18 cellular contexts compared by ENCODE assay signal in the genomic region with DNA sequence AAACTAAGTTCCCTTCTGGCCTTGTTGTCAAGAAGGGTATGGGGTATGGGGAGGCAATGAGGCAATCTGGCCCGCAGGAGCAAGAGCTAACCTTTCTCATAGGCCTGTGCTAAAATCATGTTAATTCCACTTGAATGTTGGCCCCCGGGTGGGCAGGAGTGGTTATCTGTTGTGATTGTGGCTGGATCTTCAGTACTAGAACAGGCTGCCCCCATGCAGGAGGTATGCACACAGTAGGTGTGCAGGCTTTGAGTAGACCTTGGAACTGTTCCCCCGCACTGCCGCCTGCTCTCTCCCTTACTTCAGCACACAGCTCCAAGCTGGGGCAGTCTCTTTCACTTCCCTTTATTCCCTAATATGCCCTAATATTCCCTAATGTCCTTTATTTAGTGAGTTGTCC. TPM values are rescaled to one million over a fixed set of nuclear protein-coding genes. Genes with fewer than 3 reads are reported as not detected.
DNase-seq lines count a peak whose midpoint lies in the region; ATAC-seq, FAIRE-seq and TF ChIP-seq lines count a peak whose summit lies in the region.
"Had no signal": no experiment of that assay in that cellular context is flagged by ENCODE, and none has a peak within 500 bp of the region (broad histone marks: within the 10 kb centered on the region; RNA-seq: fewer than 3 reads in every experiment).

No MANE protein-coding gene starts in this region.

- ATAC-seq in GM18868 (IDR thresholded peaks at IDR 0.05; ENCODE audit: unreplicated experiment) (no peak), GM18870 (IDR thresholded peaks at IDR 0.05; ENCODE audit: unreplicated experiment) (no peak), HG03432 (IDR thresholded peaks at IDR 0.05; ENCODE audit: unreplicated experiment) (no peak)
- ATAC-seq: activated CD8-positive, alpha-beta memory T cell treated with anti-CD3 and anti-CD28 coated beads, Interleukin-2, amount 10 ng/mL, durations not matched to agents 7 days and 5 days; gastroesophageal sphincter had no signal

- no peak for DNase-seq in Calu3
- no peak for DNase-seq in astrocyte (ENCODE audit: low read depth)
- no peak for DNase-seq in prostate gland (ENCODE audit: low spot score)
- no peak for DNase-seq in NCI-H1092 treated with DMSO at 0.1 percent for 48 hours (lab: John Stamatoyannopoulos, UW)
- DNase-seq: activated CD8-positive, alpha-beta memory T cell treated with anti-CD3 and anti-CD28 coated beads, Interleukin-2, amount 10 ng/mL, durations not matched to agents 7 days and 5 days; activated naive CD4-positive, alpha-beta T cell treated with anti-CD3 and anti-CD28 coated beads, Interleukin-2, amount 10 ng/mL, durations not matched to agents 7 days and 5 days; NCI-H1417 treated with DMSO at 0.1 percent for 48 hours; NCI-H446 treated with DMSO at 0.1 percent for 48 hours had no signal

- CTCF ChIA-PET in Calu3 (lab: Charles Lee) = interaction anchor here (1.1 to 2.1 kb wide), 3 partner anchors 12 to 200 kb away, joined by 3 to 6 read pairs (median 6); no protein-coding TSS in a partner anchor

- peak overlapping the region; percentile 73 for H3K4me2 ChIP-seq in astrocyte (ENCODE audit: low read length)

- H3K4me3 ChIP-seq in astrocyte (ENCODE audit: insufficient read depth, low read depth, low read length) (no peak overlapping the region), prostate gland (no peak overlapping the region)
- H3K4me3 ChIP-seq: gastroesophageal sphincter had no signal

- 78% methylated on average over 4 of the region's 4 CpGs for WGBS in prostate gland

- intact Hi-C loops in Calu3 (cut with micrococcal nuclease; ENCODE audit: unreplicated experiment) (loop anchor here (2.0 kb wide), 1 partner anchor 46 kb away; no protein-coding TSS in a partner anchor), prostate gland (cut with DNase I) (no loop called here)

- H3K27ac ChIP-seq in astrocyte (ENCODE audit: low read depth, low read length) (no peak overlapping the region), layer of hippocampus (ENCODE audit: low read depth, low read length) (peak overlapping the region; percentile 60), prostate gland (peak overlapping the region; percentile 69 to 71)
- H3K27ac ChIP-seq: gastroesophageal sphincter, VCaP had no signal

- no peak overlapping the region for H2AFZ ChIP-seq in astrocyte (ENCODE audit: low read depth, low read length)

- peaks cover 54% of the 10 kb centered on the region for H3K4me1 Mint-ChIP-seq in Calu3 (ENCODE audit: low read depth, unreplicated experiment)
- peaks cover 34% of the 10 kb centered on the region for H3K4me1 Mint-ChIP-seq in astrocyte (ENCODE audit: low read depth, unreplicated experiment)
- H3K4me1 Mint-ChIP-seq: activated CD8-positive, alpha-beta memory T cell treated with anti-CD3 and anti-CD28 coated beads, Interleukin-2, amount 10 ng/mL, durations not matched to agents 7 days and 5 days; activated naive CD4-positive, alpha-beta T cell treated with anti-CD3 and anti-CD28 coated beads, Interleukin-2, amount 10 ng/mL, durations not matched to agents 7 days and 5 days had no signal

- H3K4me3 Mint-ChIP-seq in Calu3 (ENCODE audit: low read depth, unreplicated experiment) (peak overlapping the region; percentile 29), astrocyte (ENCODE audit: unreplicated experiment) (peak overlapping the region; percentile 43)
- H3K4me3 Mint-ChIP-seq: activated CD8-positive, alpha-beta memory T cell treated with anti-CD3 and anti-CD28 coated beads, Interleukin-2, amount 10 ng/mL, durations not matched to agents 7 days and 5 days; activated naive CD4-positive, alpha-beta T cell treated with anti-CD3 and anti-CD28 coated beads, Interleukin-2, amount 10 ng/mL, durations not matched to agents 7 days and 5 days; stimulated activated naive CD8-positive, alpha-beta T cell treated with anti-CD3 and anti-CD28 coated beads, Interleukin-15, Interleukin-2, amounts not matched to agents 100 ng/mL and 50 ng/mL, for 24 hours had no signal

- H3K9me3 Mint-ChIP-seq in Calu3 (ENCODE audit: low read depth, unreplicated experiment) (no peaks in the 10 kb centered on the region), astrocyte (ENCODE audit: unreplicated experiment) (no peaks in the 10 kb centered on the region)
- H3K9me3 Mint-ChIP-seq: activated naive CD4-positive, alpha-beta T cell treated with anti-CD3 and anti-CD28 coated beads, Interleukin-2, amount 10 ng/mL, durations not matched to agents 7 days and 5 days; stimulated activated naive CD8-positive, alpha-beta T cell treated with anti-CD3 and anti-CD28 coated beads, Interleukin-15, Interleukin-2, amounts not matched to agents 100 ng/mL and 50 ng/mL, for 24 hours had no signal

- H3K27me3 Mint-ChIP-seq in Calu3 (ENCODE audit: unreplicated experiment) = no peaks in the 10 kb centered on the region
- H3K27me3 Mint-ChIP-seq in astrocyte (ENCODE audit: low read depth, unreplicated experiment) = no peaks in the 10 kb centered on the region

- no peaks in the 10 kb centered on the region for H3K79me2 ChIP-seq in astrocyte (ENCODE audit: insufficient read depth, low read length)

- no TSS peak for BruUV-seq in Calu3 (replicated peaks; lab: Mats Ljungman, UMichigan)

- H3K27me3 ChIP-seq in astrocyte (ENCODE audit: insufficient read depth, low read length) = no peaks in the 10 kb centered on the region
- H3K27me3 ChIP-seq in layer of hippocampus (ENCODE audit: control insufficient read depth, insufficient read depth, low read length) = no peaks in the 10 kb centered on the region
- H3K27me3 ChIP-seq in prostate gland (replicated peaks; ENCODE audit: insufficient read depth) = no peaks in the 10 kb centered on the region
- H3K27me3 ChIP-seq: gastroesophageal sphincter had no signal

- TF ChIP-seq POLR2A in prostate gland (IDR thresholded peaks at IDR 0.05) = no peak

- H3K36me3 ChIP-seq in astrocyte (ENCODE audit: insufficient read depth, low read length) (no peaks in the 10 kb centered on the region), prostate gland (no peaks in the 10 kb centered on the region)
- H3K36me3 ChIP-seq: gastroesophageal sphincter had no signal

- H3K36me3 Mint-ChIP-seq in Calu3 (ENCODE audit: insufficient read depth, unreplicated experiment) (peaks cover 56% of the 10 kb centered on the region), astrocyte (ENCODE audit: low read depth, unreplicated experiment) (no peaks in the 10 kb centered on the region)
- H3K36me3 Mint-ChIP-seq: activated CD8-positive, alpha-beta memory T cell treated with anti-CD3 and anti-CD28 coated beads, Interleukin-2, amount 10 ng/mL, durations not matched to agents 7 days and 5 days; activated naive CD4-positive, alpha-beta T cell treated with anti-CD3 and anti-CD28 coated beads, Interleukin-2, amount 10 ng/mL, durations not matched to agents 7 days and 5 days had no signal

- H3K9me3 ChIP-seq in astrocyte (ENCODE audit: insufficient read depth, low read depth, low read length) = no peaks in the 10 kb centered on the region
- H3K9me3 ChIP-seq in prostate gland = no peaks in the 10 kb centered on the region
- H3K9me3 ChIP-seq: gastroesophageal sphincter had no signal

- no peak for FAIRE-seq in astrocyte (lab: Jason Lieb, UNC)
- FAIRE-seq: D721Med, endometrium had no signal

- TF ChIP-seq CTCF in Calu3 (IDR thresholded peaks at IDR 0.05; ENCODE audit: unreplicated experiment) = no peak
- TF ChIP-seq CTCF in astrocyte (IDR thresholded peaks at IDR 0.05; ENCODE audit: insufficient read depth, low read depth, low read length) = no peak
- no peak for TF ChIP-seq CTCF in prostate gland (IDR thresholded peaks at IDR 0.05)

- peak overlapping the region; percentile 13 for H3K9ac ChIP-seq in astrocyte (ENCODE audit: low read length)

- H3K4me1 ChIP-seq in astrocyte (ENCODE audit: insufficient read depth, low read length) (peaks cover 35% of the 10 kb centered on the region), prostate gland (replicated peaks) (peaks cover 3% of the 10 kb centered on the region)
- H3K4me1 ChIP-seq: gastroesophageal sphincter had no signal

- H3K27ac Mint-ChIP-seq in Calu3 (ENCODE audit: unreplicated experiment) (peak overlapping the region; percentile 45), astrocyte (ENCODE audit: unreplicated experiment) (peak overlapping the region; percentile 10)
- H3K27ac Mint-ChIP-seq: activated CD8-positive, alpha-beta memory T cell treated with anti-CD3 and anti-CD28 coated beads, Interleukin-2, amount 10 ng/mL, durations not matched to agents 7 days and 5 days; activated naive CD4-positive, alpha-beta T cell treated with anti-CD3 and anti-CD28 coated beads, Interleukin-2, amount 10 ng/mL, durations not matched to agents 7 days and 5 days; stimulated activated naive CD8-positive, alpha-beta T cell treated with anti-CD3 and anti-CD28 coated beads, Interleukin-15, Interleukin-2, amounts not matched to agents 100 ng/mL and 50 ng/mL, for 24 hours had no signal

- no peaks in the 10 kb centered on the region for H4K20me1 ChIP-seq in astrocyte (ENCODE audit: insufficient read depth, low read length)

RNA-seq across cellular contexts. Expression of gene TANGO6, which starts 52.4 kb away (rescaled TPM):
- total RNA-seq in Calu3 (2022) (18.0 TPM in 2 replicates), astrocyte (15.8 and 16.8 TPM in 2 replicates), prostate gland (10 to 100 TPM; 13.1 to 28.6 TPM)

RNA-seq across cellular contexts. Expression of gene CDH1, which starts 53.9 kb away (rescaled TPM):
- total RNA-seq in Calu3 (2022) (328 and 421 TPM in 2 replicates), astrocyte (10.7 and 23.8 TPM in 2 replicates), prostate gland (100 to 1,000 TPM in 1 of 2 donors, 10 to 100 TPM in 1; 75.7 to 300 TPM)
- total RNA-seq: OCI-LY7 had no signal
